ENCODE assay signal across 8 cellular contexts in the genomic region with DNA sequence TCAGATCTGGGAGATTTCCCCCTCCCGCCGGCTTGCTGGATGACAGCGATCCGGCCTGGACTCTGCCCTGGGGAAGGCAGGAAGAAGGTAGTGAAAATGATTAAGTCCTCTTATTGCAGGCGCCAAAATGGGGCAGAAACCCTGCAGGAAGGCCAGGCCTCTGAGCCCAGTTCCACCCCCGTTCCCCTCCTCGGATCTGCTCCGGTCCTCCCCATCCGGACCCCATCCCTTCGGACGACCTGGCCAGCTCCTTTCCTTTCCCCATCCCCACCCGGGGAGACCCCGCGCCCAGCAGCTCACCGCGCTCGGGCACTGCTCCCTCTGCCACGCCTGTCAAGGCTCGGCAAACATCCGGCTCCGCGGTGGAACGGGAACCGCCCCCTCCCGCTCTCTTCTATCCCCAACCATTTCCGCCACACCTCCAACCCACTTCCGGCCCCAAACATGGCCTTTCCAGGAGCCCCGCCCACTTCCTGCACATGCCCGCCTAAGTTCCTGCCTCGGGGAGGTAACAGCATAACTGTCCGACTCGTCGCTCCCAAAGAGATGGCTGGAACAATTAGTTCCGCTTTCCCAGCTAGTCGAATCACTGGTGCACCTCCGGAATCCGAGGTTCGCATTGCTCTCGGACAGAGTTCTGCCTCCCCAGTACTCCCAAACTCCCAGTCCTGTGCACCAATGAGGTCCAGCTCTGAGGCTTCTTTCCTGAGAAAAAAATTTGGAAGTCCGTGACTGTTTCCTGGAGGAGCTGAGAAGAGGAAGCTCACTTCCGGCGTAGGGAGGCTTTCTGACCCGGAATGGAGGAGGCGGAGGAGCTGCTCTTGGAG. TPM values are rescaled to one million over a fixed set of nuclear protein-coding genes. Genes with fewer than 3 reads are reported as not detected.
DNase-seq lines count a peak whose midpoint lies in the region; ATAC-seq and TF ChIP-seq lines count a peak whose summit lies in the region.

A gene (minus strand): TSS at position 369 of the 827 bp plus-strand sequence. CDS start 4,512 bp downstream, outside the sequence.
A gene (plus strand): TSS at position 781 of the 827 bp plus-strand sequence. CDS start 17 bp downstream, at position 798.

- peaks cover 40 to 41% of the 10 kb centered on the region in 2 donors for H3K36me3 ChIP-seq in mucosa of rectum (ENCODE audit: control insufficient read depth in 2 of 2, insufficient read depth in 2 of 2, low read length in 2 of 2)

- H3K4me3 Mint-ChIP-seq in activated T-cell treated with anti-CD3 and anti-CD28 coated beads, Interleukin-2, amount 50 U/mL, for 24 hours = peak within 1 kb of the TSS; percentile 98

- H3K36me3 Mint-ChIP-seq in activated T-cell treated with anti-CD3 and anti-CD28 coated beads, Interleukin-2, amount 50 U/mL, for 24 hours (ENCODE audit: low read depth) = peaks cover 79% of the 10 kb centered on the region

- peak; percentile 84 for ATAC-seq in GM21717 (IDR thresholded peaks at IDR 0.05; ENCODE audit: unreplicated experiment)

- in situ Hi-C loops in KBM-7 (cut with MboI; ENCODE audit: low pct_unique_long_range_greater_than_20kb, low sequenced_read_pairs) = no loop called here

- no peaks in the 10 kb centered on the region for H3K9me3 ChIP-seq in mucosa of rectum (ENCODE audit: control insufficient read depth in 2 of 2, low read length in 2 of 2)

- DNase-seq in DMS153 treated with DMSO at 0.1 percent for 48 hours (lab: John Stamatoyannopoulos, UW; ENCODE audit: unreplicated experiment) (peak; percentile 97), KBM-7 (peak; percentile 98), erythroblast (lab: John Stamatoyannopoulos, UW) (peak; percentile 99)
- peak; percentile 98 for DNase-seq in activated T-cell treated with anti-CD3 and anti-CD28 coated beads, Interleukin-2, amount 50 U/mL, for 24 hours
- DNase-seq in stimulated activated CD8-positive, alpha-beta memory T cell treated with anti-CD3 and anti-CD28 coated beads, Interleukin-4, amount 100 ng/mL, for 48 hours = peak; percentile 100

- peak within 1 kb of the TSS; percentile 87 to 93 for H3K9ac ChIP-seq in mucosa of rectum (ENCODE audit: low read depth in 1 of 2, low read length in 2 of 2)

- H3K27me3 Mint-ChIP-seq in activated T-cell treated with anti-CD3 and anti-CD28 coated beads, Interleukin-2, amount 50 U/mL, for 24 hours = no peaks in the 10 kb centered on the region

- H3K4me3 ChIP-seq in mucosa of rectum (ENCODE audit: low read length in 2 of 2) = peak within 1 kb of the TSS; percentile 100

- H3K4me1 ChIP-seq in mucosa of rectum (ENCODE audit: control insufficient read depth in 2 of 2, insufficient read depth in 2 of 2, low read length in 2 of 2) = peaks cover 18 to 32% of the 10 kb centered on the region in 2 donors

- peak; percentile 66 for TF ChIP-seq POLR2A in erythroblast (IDR thresholded peaks at IDR 0.05; ENCODE audit: low read length)

- no peaks in the 10 kb centered on the region for H3K27me3 ChIP-seq in mucosa of rectum (ENCODE audit: control insufficient read depth in 2 of 2, insufficient read depth in 2 of 2, low read length in 2 of 2)

- H3K9me3 Mint-ChIP-seq in activated T-cell treated with anti-CD3 and anti-CD28 coated beads, Interleukin-2, amount 50 U/mL, for 24 hours = no peaks in the 10 kb centered on the region

- peaks cover 54% of the 10 kb centered on the region for H3K4me1 Mint-ChIP-seq in activated T-cell treated with anti-CD3 and anti-CD28 coated beads, Interleukin-2, amount 50 U/mL, for 24 hours (ENCODE audit: low read depth)

- H3K27ac Mint-ChIP-seq in activated T-cell treated with anti-CD3 and anti-CD28 coated beads, Interleukin-2, amount 50 U/mL, for 24 hours = peak within 1 kb of the TSS; percentile 99

- H3K27ac ChIP-seq in mucosa of rectum (ENCODE audit: low read depth in 2 of 2, low read length in 2 of 2) = peak within 1 kb of the TSS; percentile 91 to 93

TF ChIP-seq in PFSK-1, 5 proteins besides CTCF, POLR2A, EP300 and RAD21:
- TF ChIP-seq POLR2AphosphoS5 (IDR thresholded peaks at IDR 0.05; ENCODE audit: low read depth, low read length) (peak; percentile 89), SIN3A (IDR thresholded peaks at IDR 0.05; ENCODE audit: borderline replicate concordance, insufficient read depth, low read length) (peak; percentile 94; the same call in 1 of the 2 replicates), FOXP2 (optimal IDR thresholded peaks at IDR 0.05; ENCODE audit: borderline replicate concordance, extremely low read depth, extremely low read length, insufficient read depth) (peak; percentile 67), TAF1 (IDR thresholded peaks at IDR 0.05; ENCODE audit: borderline replicate concordance, insufficient read depth, low read length) (peak; percentile 94; the same call in 1 of the 2 replicates)
- TF ChIP-seq, protein P1, sequence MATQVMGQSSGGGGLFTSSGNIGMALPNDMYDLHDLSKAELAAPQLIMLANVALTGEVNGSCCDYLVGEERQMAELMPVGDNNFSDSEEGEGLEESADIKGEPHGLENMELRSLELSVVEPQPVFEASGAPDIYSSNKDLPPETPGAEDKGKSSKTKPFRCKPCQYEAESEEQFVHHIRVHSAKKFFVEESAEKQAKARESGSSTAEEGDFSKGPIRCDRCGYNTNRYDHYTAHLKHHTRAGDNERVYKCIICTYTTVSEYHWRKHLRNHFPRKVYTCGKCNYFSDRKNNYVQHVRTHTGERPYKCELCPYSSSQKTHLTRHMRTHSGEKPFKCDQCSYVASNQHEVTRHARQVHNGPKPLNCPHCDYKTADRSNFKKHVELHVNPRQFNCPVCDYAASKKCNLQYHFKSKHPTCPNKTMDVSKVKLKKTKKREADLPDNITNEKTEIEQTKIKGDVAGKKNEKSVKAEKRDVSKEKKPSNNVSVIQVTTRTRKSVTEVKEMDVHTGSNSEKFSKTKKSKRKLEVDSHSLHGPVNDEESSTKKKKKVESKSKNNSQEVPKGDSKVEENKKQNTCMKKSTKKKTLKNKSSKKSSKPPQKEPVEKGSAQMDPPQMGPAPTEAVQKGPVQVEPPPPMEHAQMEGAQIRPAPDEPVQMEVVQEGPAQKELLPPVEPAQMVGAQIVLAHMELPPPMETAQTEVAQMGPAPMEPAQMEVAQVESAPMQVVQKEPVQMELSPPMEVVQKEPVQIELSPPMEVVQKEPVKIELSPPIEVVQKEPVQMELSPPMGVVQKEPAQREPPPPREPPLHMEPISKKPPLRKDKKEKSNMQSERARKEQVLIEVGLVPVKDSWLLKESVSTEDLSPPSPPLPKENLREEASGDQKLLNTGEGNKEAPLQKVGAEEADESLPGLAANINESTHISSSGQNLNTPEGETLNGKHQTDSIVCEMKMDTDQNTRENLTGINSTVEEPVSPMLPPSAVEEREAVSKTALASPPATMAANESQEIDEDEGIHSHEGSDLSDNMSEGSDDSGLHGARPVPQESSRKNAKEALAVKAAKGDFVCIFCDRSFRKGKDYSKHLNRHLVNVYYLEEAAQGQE (IDR thresholded peaks at IDR 0.05; ENCODE audit: insufficient read depth in 1 of 2, low read depth in 2 of 2, low read length in 2 of 2) = peak in 1 of 2 experiments; percentile 33; a peak in 1 of 4 replicates

RNA-seq across cellular contexts. Expression of the first gene that starts in this region (rescaled TPM):
- polyA plus RNA-seq in PFSK-1 (2012; ENCODE audit: insufficient read length, low read depth) = 17.6 TPM

RNA-seq across cellular contexts. Expression of the second gene that starts in this region (rescaled TPM):
- polyA plus RNA-seq in PFSK-1 (2012; ENCODE audit: insufficient read length, low read depth) = 21.4 TPM

Comparison
In these comparisons a context has a peak if more than half of its experiments do, and no peak if none do; other contexts are left out.
1. Peak in every context shown above with its lines: DNase-seq, ATAC-seq, H3K4me3 ChIP-seq and H3K27ac ChIP-seq.